11 cellular contexts compared by ENCODE assay signal in the genomic region with DNA sequence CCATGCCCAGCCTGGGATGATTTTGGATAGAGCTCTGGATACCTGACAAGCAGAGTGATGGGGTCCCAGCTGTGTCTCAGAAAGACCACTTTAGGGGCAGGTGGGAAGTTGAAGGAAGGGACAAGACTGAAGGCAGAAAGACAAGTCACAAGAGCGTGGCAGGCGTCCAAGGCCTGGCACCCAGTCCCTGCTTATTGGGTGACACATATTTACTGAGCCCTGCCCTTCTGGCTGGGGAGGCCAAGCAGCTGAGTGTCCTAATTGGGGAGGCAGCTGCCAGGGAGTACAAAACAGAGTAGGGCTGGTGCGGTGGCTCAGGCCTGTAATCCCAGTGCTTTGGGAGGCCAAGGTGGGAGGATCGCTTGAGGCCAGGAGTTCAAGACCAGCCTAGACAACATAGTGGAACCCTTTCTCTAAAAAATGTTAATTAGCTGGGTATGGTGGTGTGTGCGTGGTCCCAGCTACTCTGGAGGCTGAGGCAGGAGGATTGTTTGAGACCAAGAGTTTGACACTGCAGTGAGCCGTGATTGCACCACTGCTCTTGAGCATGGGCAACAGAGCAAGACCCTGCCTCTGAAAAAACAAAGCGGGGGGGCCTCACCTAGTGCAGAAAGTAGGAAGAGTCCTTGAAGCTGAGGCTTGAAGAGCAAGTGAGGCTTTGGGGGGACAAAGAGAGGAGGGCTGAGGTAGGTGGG. TPM values are rescaled to one million over a fixed set of nuclear protein-coding genes. Genes with fewer than 3 reads are reported as not detected.
DNase-seq lines count a peak whose midpoint lies in the region; ATAC-seq and TF ChIP-seq lines count a peak whose summit lies in the region.
"Had no signal": no experiment of that assay in that cellular context is flagged by ENCODE, and none has a peak within 500 bp of the region (broad histone marks: within the 10 kb centered on the region; RNA-seq: fewer than 3 reads in every experiment).

No MANE protein-coding gene starts in this region.

- H3K4me3 Mint-ChIP-seq in activated CD8-positive, alpha-beta T cell treated with anti-CD3 and anti-CD28 coated beads, Interleukin-2, amount 10 ng/mL, durations not matched to agents 7 days and 5 days, result no peak overlapping the region

- DNase-seq in GM23248, result peak; percentile 69
- DNase-seq in NCI-H69 (lab: John Stamatoyannopoulos, UW), result peak; percentile 30
- peak; percentile 45 for DNase-seq in left cardiac atrium
- no peak for DNase-seq in NCI-H748 (lab: John Stamatoyannopoulos, UW; ENCODE audit: unreplicated experiment)
- DNase-seq in HEK293T (ENCODE audit: extremely low spot score), result no peak
- no peak for DNase-seq in activated CD8-positive, alpha-beta T cell treated with anti-CD3 and anti-CD28 coated beads, Interleukin-2, amount 10 ng/mL, durations not matched to agents 7 days and 5 days
- DNase-seq: effector CD4-positive, alpha-beta T cell; NCI-H2081 treated with DMSO at 0.1 percent for 48 hours; T-helper 2 cell had no signal

- POLR2A ChIA-PET in HEK293T (lab: Yijun Ruan, JAX), result no interaction called here
- POLR2A ChIA-PET in activated CD8-positive, alpha-beta T cell treated with anti-CD3 and anti-CD28 coated beads, Interleukin-2, amount 10 ng/mL, durations not matched to agents 7 days and 5 days (lab: Charles Lee), result no interaction called here

- ATAC-seq in left cardiac atrium, result peak in 1 of 2 donors; percentile 44
- ATAC-seq in activated CD8-positive, alpha-beta T cell treated with anti-CD3 and anti-CD28 coated beads, Interleukin-2, amount 10 ng/mL, durations not matched to agents 7 days and 5 days, result no peak

- H3K4me1 Mint-ChIP-seq in activated CD8-positive, alpha-beta T cell treated with anti-CD3 and anti-CD28 coated beads, Interleukin-2, amount 10 ng/mL, durations not matched to agents 7 days and 5 days (ENCODE audit: low read depth), result peaks cover 14% of the 10 kb centered on the region

- H3K27me3 ChIP-seq in GM23248 (replicated peaks; ENCODE audit: insufficient read depth), result no peaks in the 10 kb centered on the region

- peaks cover 7% of the 10 kb centered on the region for H3K4me1 ChIP-seq in GM23248 (ENCODE audit: insufficient read depth)

- no peak overlapping the region for H3K9ac ChIP-seq in GM23248

- no peak overlapping the region for H3K4me3 ChIP-seq in GM23248
- no peak overlapping the region for H3K4me3 ChIP-seq in skin epidermis

- CTCF ChIA-PET in HEK293T (lab: Yijun Ruan, JAX), result no interaction called here
- CTCF ChIA-PET in activated CD8-positive, alpha-beta T cell treated with anti-CD3 and anti-CD28 coated beads, Interleukin-2, amount 10 ng/mL, durations not matched to agents 7 days and 5 days (lab: Charles Lee), result no interaction called here

- H3K9me3 ChIP-seq in GM23248 (ENCODE audit: low read depth), result no peaks in the 10 kb centered on the region

- in situ Hi-C loops in GM23248 (cut with MboI), result no loop called here

- no peaks in the 10 kb centered on the region for H4K20me1 ChIP-seq in GM23248 (ENCODE audit: insufficient read depth)

- 60 to 64% methylated on average over 7 of the region's 7 CpGs for WGBS in GM23248 (ENCODE audit: low coverage in 1 of 2, low lambda C conversion rate in 2 of 2, missing lambda C conversion rate in 2 of 2), 2 experiments

- H3K36me3 ChIP-seq in GM23248 (ENCODE audit: low read depth), result no peaks in the 10 kb centered on the region

- H2AFZ ChIP-seq in GM23248, result no peak overlapping the region

- no peak overlapping the region for H3K27ac Mint-ChIP-seq in activated CD8-positive, alpha-beta T cell treated with anti-CD3 and anti-CD28 coated beads, Interleukin-2, amount 10 ng/mL, durations not matched to agents 7 days and 5 days
- H3K27ac Mint-ChIP-seq: activated T-helper 2 cell treated with anti-CD3 and anti-CD28 coated beads, Interferon-gamma antibody, Interleukin-2, Interleukin-4, amounts not matched to agents 10 μg/mL and 5 μg/mL and 100 μg/mL, durations not matched to agents 14 hours and 24 hours and 36 hours had no signal

- H3K79me2 ChIP-seq in GM23248 (ENCODE audit: insufficient read depth), result no peaks in the 10 kb centered on the region

- H3K27ac ChIP-seq in GM23248 (no peak overlapping the region), skin epidermis (peak overlapping the region in 15 of 21 experiments; percentile 7 to 78 (median 49))

- intact Hi-C loops in left cardiac atrium (cut with DNase I), result loop anchor here in 1 of 2 donors (10.0 kb wide), 1 partner anchor 50 kb away; a partner anchor contains a TSS

- no peaks in the 10 kb centered on the region for H3K9me2 ChIP-seq in GM23248 (ENCODE audit: insufficient read depth)

- peaks cover 7% of the 10 kb centered on the region for H3K27me3 Mint-ChIP-seq in activated CD8-positive, alpha-beta T cell treated with anti-CD3 and anti-CD28 coated beads, Interleukin-2, amount 10 ng/mL, durations not matched to agents 7 days and 5 days (ENCODE audit: low read depth)

- no peaks in the 10 kb centered on the region for H3K36me3 Mint-ChIP-seq in activated CD8-positive, alpha-beta T cell treated with anti-CD3 and anti-CD28 coated beads, Interleukin-2, amount 10 ng/mL, durations not matched to agents 7 days and 5 days (ENCODE audit: low read depth)

- H3F3A ChIP-seq in GM23248 (ENCODE audit: insufficient read depth), result peaks cover 6% of the 10 kb centered on the region; the same call in 1 of the 2 replicates

- no peak overlapping the region for H3K4me2 ChIP-seq in GM23248 (ENCODE audit: unreplicated experiment)

- no peaks in the 10 kb centered on the region for H3K9me3 Mint-ChIP-seq in activated CD8-positive, alpha-beta T cell treated with anti-CD3 and anti-CD28 coated beads, Interleukin-2, amount 10 ng/mL, durations not matched to agents 7 days and 5 days (ENCODE audit: insufficient read depth)
- H3K9me3 Mint-ChIP-seq: activated T-helper 2 cell treated with anti-CD3 and anti-CD28 coated beads, Interferon-gamma antibody, Interleukin-2, Interleukin-4, amounts not matched to agents 10 μg/mL and 5 μg/mL and 100 μg/mL, durations not matched to agents 14 hours and 24 hours and 36 hours had no signal

TF ChIP-seq in HEK293T, 16 proteins besides CTCF, POLR2A, EP300 and RAD21:
- TF ChIP-seq, protein P1, sequence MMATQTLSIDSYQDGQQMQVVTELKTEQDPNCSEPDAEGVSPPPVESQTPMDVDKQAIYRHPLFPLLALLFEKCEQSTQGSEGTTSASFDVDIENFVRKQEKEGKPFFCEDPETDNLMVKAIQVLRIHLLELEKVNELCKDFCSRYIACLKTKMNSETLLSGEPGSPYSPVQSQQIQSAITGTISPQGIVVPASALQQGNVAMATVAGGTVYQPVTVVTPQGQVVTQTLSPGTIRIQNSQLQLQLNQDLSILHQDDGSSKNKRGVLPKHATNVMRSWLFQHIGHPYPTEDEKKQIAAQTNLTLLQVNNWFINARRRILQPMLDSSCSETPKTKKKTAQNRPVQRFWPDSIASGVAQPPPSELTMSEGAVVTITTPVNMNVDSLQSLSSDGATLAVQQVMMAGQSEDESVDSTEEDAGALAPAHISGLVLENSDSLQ (IDR thresholded peaks at IDR 0.05), result no peak
- TF ChIP-seq FOXA1 (IDR thresholded peaks at IDR 0.05), result no peak

RNA-seq across cellular contexts. Expression of a gene that starts 53.0 kb away (rescaled TPM):
- total RNA-seq in GM23248 (2014; rRNA removed; shearing (Covaris generic)), result 76.0 and 80.2 TPM in 2 replicates
- polyA plus RNA-seq in GM23248 (2016; fragmentation: Nextera tagmentation; extraction: Ambion mirVana), result 90.9 and 91.7 TPM in 2 replicates
- 100 to 1,000 TPM; 131 to 132 TPM for total RNA-seq in left cardiac atrium
- total RNA-seq in activated CD8-positive, alpha-beta T cell treated with anti-CD3 and anti-CD28 coated beads, Interleukin-2, amount 10 ng/mL, durations not matched to agents 7 days and 5 days, result 100 to 1,000 TPM; 173 to 177 TPM

Comparison
In these comparisons a context has a peak if more than half of its experiments do, and no peak if none do; other contexts are left out.
1. DNase-seq: peak in GM23248 (single experiment), NCI-H69 (single experiment) and left cardiac atrium (single experiment); none in NCI-H748 (single experiment), HEK293T (single experiment) and activated CD8-positive, alpha-beta T cell treated with anti-CD3 and anti-CD28 coated beads, Interleukin-2, amount 10 ng/mL, durations not matched to agents 7 days and 5 days (single experiment).